ENCODE assay signal across 8 cellular contexts in genomic region chr2:142140434-142140845, GRCh38. TPM values are rescaled to one million over a fixed set of nuclear protein-coding genes. Genes with fewer than 3 reads are reported as not detected.
DNase-seq lines count a peak whose midpoint lies in the region; ATAC-seq and TF ChIP-seq lines count a peak whose summit lies in the region.

No MANE protein-coding gene starts in this region.

- intact Hi-C loops in heart right ventricle (cut with DNase I) (no loop called here), cardiac septum (cut with DNase I) (no loop called here), ascending aorta (cut with DNase I) (no loop called here), lower lobe of right lung (cut with DNase I) (no loop called here), lower leg skin (cut with DNase I; ENCODE audit: low total_unique reads) (no loop called here)

- H3K27me3 ChIP-seq in heart right ventricle, result peaks cover 0 to 30% (median 0%) of the 10 kb centered on the region in 7 donors
- no peaks in the 10 kb centered on the region for H3K27me3 ChIP-seq in ascending aorta
- no peaks in the 10 kb centered on the region for H3K27me3 ChIP-seq in lower lobe of right lung (ENCODE audit: low read depth)

- TF ChIP-seq POLR2A in NB4 (IDR thresholded peaks at IDR 0.05; ENCODE audit: extremely low read depth, insufficient read length) (no peak), lower leg skin (IDR thresholded peaks at IDR 0.05) (no peak)

- WGBS in heart right ventricle, 2 donors, result 3 to 8% methylated on average over 2 of the region's 2 CpGs
- 6 to 10% methylated on average over 2 of the region's 2 CpGs for WGBS in lower leg skin, 2 donors

- H3K4me3 ChIP-seq in heart right ventricle (no peak overlapping the region), NB4 (ENCODE audit: low read depth, low read length) (no peak overlapping the region), ascending aorta (no peak overlapping the region), lower lobe of right lung (no peak overlapping the region), lower leg skin (ENCODE audit: low read depth, poor library complexity, severe bottlenecking) (no peak overlapping the region)

- H3K27ac ChIP-seq in heart right ventricle, result no peak overlapping the region
- no peak overlapping the region for H3K27ac ChIP-seq in ascending aorta
- H3K27ac ChIP-seq in lower lobe of right lung, result no peak overlapping the region

- TF ChIP-seq CTCF in heart right ventricle (IDR thresholded peaks at IDR 0.05), result peak; percentile 18 to 70 (median 60)
- peak; percentile 18 for TF ChIP-seq CTCF in NB4 (IDR thresholded peaks at IDR 0.05; ENCODE audit: low read depth, low read length)
- TF ChIP-seq CTCF in ascending aorta (IDR thresholded peaks at IDR 0.05), result peak in 2 of 3 experiments; percentile 21 to 56
- peak; percentile 52 for TF ChIP-seq CTCF in lower lobe of right lung (IDR thresholded peaks at IDR 0.05)
- no peak for TF ChIP-seq CTCF in lower leg skin (IDR thresholded peaks at IDR 0.05)

- H3K36me3 ChIP-seq in heart right ventricle, result no peaks in the 10 kb centered on the region
- H3K36me3 ChIP-seq in ascending aorta, result no peaks in the 10 kb centered on the region
- H3K36me3 ChIP-seq in lower lobe of right lung, result no peaks in the 10 kb centered on the region

- DNase-seq in heart right ventricle (no peak), cardiac septum (ENCODE audit: low spot score) (no peak), NB4 (ENCODE audit: low read depth) (peak; percentile 45), ascending aorta (ENCODE audit: low spot score in 2 of 2) (no peak), lower lobe of right lung (no peak), HuH-7.5 (ENCODE audit: low spot score) (no peak), lower leg skin (ENCODE audit: low spot score in 2 of 2) (no peak)

- ATAC-seq in heart right ventricle, result no peak
- no peak for ATAC-seq in lower lobe of right lung
- ATAC-seq in HG03139 (IDR thresholded peaks at IDR 0.05; ENCODE audit: unreplicated experiment), result no peak

- H3K9me3 ChIP-seq in heart right ventricle (no peaks in the 10 kb centered on the region), ascending aorta (no peaks in the 10 kb centered on the region), lower lobe of right lung (no peaks in the 10 kb centered on the region)

- H3K4me1 ChIP-seq in heart right ventricle, result no peaks in the 10 kb centered on the region
- no peaks in the 10 kb centered on the region for H3K4me1 ChIP-seq in ascending aorta
- H3K4me1 ChIP-seq in lower lobe of right lung, result no peaks in the 10 kb centered on the region

RNA-seq across cellular contexts. Expression of gene LRP1B, which starts 9.6 kb away (rescaled TPM):
- under 1 TPM; 0.02 to 0.27 (median 0.11) TPM for total RNA-seq in heart right ventricle
- under 1 TPM in 1 of 2 donors, not detected in 1; 0.15 TPM for polyA plus RNA-seq in heart right ventricle
- 0.27 TPM for total RNA-seq in cardiac septum
- total RNA-seq in ascending aorta, result not detected
- total RNA-seq in lower lobe of right lung, result 0.09 TPM
- total RNA-seq in lower leg skin, result 1 to 10 TPM in 2 of 4 donors, under 1 TPM in 2; 0.80 to 1.6 (median 1.0) TPM

Comparison
In these comparisons a context has a peak if more than half of its experiments do, and no peak if none do; other contexts are left out.
1. CTCF ChIP-seq: peak in heart right ventricle (9 of 9), NB4 (single experiment), ascending aorta (2 of 3) and lower lobe of right lung (single experiment); none in lower leg skin (0 of 3).